17 cellular contexts compared by ENCODE assay signal in the genomic region with DNA sequence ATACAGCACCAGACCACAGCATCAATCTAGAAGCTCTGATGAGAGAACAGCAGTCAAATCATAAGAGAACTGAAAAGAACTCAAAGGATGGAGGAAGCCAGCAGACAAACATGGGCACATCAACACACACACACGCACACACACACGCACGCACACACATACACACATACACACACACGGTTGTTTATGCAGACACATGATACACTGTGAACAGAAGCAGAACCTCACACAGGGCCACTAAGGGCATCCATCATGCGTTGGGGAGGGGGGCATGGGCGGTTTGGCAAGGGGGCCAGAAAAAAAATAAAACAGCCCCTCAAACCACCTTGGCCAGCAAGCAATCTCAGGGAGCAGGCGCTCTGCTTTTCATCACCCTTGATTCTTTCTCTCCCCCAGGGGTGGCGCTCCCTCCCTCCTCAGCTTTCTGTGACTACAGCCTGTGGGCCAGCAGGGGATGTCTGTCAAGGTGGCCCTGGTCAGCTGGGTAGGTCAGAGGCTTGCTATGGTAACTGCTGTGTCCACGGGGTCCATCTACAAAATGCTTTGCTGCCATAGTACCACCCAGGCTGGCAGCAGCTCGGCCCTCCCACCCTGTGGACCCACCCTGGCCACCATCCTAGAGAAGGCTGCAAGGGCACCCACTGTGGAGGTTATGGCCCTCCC.
DNase-seq lines count a peak whose midpoint lies in the region; ATAC-seq, FAIRE-seq and TF ChIP-seq lines count a peak whose summit lies in the region.
"Had no signal": no experiment of that assay in that cellular context is flagged by ENCODE, and none has a peak within 500 bp of the region (broad histone marks: within the 10 kb centered on the region; RNA-seq: fewer than 3 reads in every experiment).

No MANE protein-coding gene starts in this region.

- no peaks in the 10 kb centered on the region for H3K79me2 ChIP-seq in GM23338 (replicated peaks; ENCODE audit: insufficient read depth)

- H3K4me2 ChIP-seq in GM23338: no peak overlapping the region
- H3K4me2 ChIP-seq: BLaER1 treated with 17β-estradiol and CSF1 and Interleukin-3, amounts not matched to agents 10 nM and 100 nM; KMS-11 had no signal

- POLR2A ChIA-PET in HEK293 (lab: Yijun Ruan, JAX): no interaction called here

- ATAC-seq in GM23338 (no peak), GM21529 (IDR thresholded peaks at IDR 0.05; ENCODE audit: unreplicated experiment) (no peak), HG03196 (IDR thresholded peaks at IDR 0.05; ENCODE audit: unreplicated experiment) (no peak)
- ATAC-seq: CD8-positive, alpha-beta T cell had no signal

- H3F3A ChIP-seq in GM23338 (replicated peaks; ENCODE audit: low read depth): no peaks in the 10 kb centered on the region

- H4K20me1 ChIP-seq in GM23338 (replicated peaks; ENCODE audit: insufficient read depth): peaks cover 12% of the 10 kb centered on the region; the same call in 1 of the 2 replicates

- TF ChIP-seq CTCF in GM23338 (conservative IDR thresholded peaks at IDR 0.05; ENCODE audit: low read depth in 2 of 2): peak in 1 of 2 experiments; percentile 35; a peak in 2 of 4 replicates
- no peak for TF ChIP-seq CTCF in HEK293 (tag by site-specific recombination; IDR thresholded peaks at IDR 0.05)

- H3K4me1 ChIP-seq in GM23338 (ENCODE audit: insufficient read depth): no peaks in the 10 kb centered on the region
- H3K4me1 ChIP-seq in HEK293 (ENCODE audit: control insufficient read depth, insufficient read depth, low read length): no peaks in the 10 kb centered on the region
- H3K4me1 ChIP-seq: HAP-1 had no signal

- no peaks in the 10 kb centered on the region for H3K36me3 ChIP-seq in GM23338 (ENCODE audit: insufficient read depth)
- no peaks in the 10 kb centered on the region for H3K36me3 ChIP-seq in HEK293 (ENCODE audit: control insufficient read depth in 2 of 2, insufficient read depth in 1 of 2, low read length in 2 of 2)
- H3K36me3 ChIP-seq: BLaER1 treated with 17β-estradiol and CSF1 and Interleukin-3, amounts not matched to agents 10 nM and 100 nM; HAP-1 had no signal

- no peaks in the 10 kb centered on the region for H3K9me3 Mint-ChIP-seq in GM23338
- H3K9me3 Mint-ChIP-seq: CD8-positive, alpha-beta T cell; HFFc6 had no signal

- no peak for FAIRE-seq in GM19239 (lab: Jason Lieb, UNC)

- H3K4me3 Mint-ChIP-seq in GM23338: no peak overlapping the region
- H3K4me3 Mint-ChIP-seq: B cell; CD8-positive, alpha-beta T cell; HFFc6 had no signal

- intact Hi-C loops in posterior vena cava (cut with DNase I): no loop called here

- H3K27me3 ChIP-seq in GM23338 (ENCODE audit: insufficient read depth): peaks cover 43% of the 10 kb centered on the region

- peaks cover 32% of the 10 kb centered on the region for H3K4me1 Mint-ChIP-seq in GM23338

- H3K9me3 ChIP-seq in HEK293 (ENCODE audit: control insufficient read depth, insufficient read depth, low read depth, low read length): no peaks in the 10 kb centered on the region
- H3K9me3 ChIP-seq: BLaER1 treated with 17β-estradiol and CSF1 and Interleukin-3, amounts not matched to agents 10 nM and 100 nM; HAP-1 had no signal

- no peak overlapping the region for H3K4me3 ChIP-seq in GM23338
- no peak overlapping the region for H3K4me3 ChIP-seq in HEK293 (ENCODE audit: low read depth, low read length)
- H3K4me3 ChIP-seq: BLaER1 treated with 17β-estradiol and CSF1 and Interleukin-3, amounts not matched to agents 10 nM and 100 nM; HAP-1 had no signal

- DNase-seq in GM23338 (ENCODE audit: low spot score) (peak; percentile 29), left kidney (ENCODE audit: low read depth, low spot score) (peak; percentile 84), posterior vena cava (ENCODE audit: low spot score) (peak; percentile 54), GM19239 (ENCODE audit: insufficient read length, low spot score) (no peak)
- DNase-seq: Calu3; CD8-positive, alpha-beta T cell; DMS79 treated with DMSO at 0.1 percent for 48 hours; GF-D8; GOT3; HFFc6 had no signal

- H3K27ac ChIP-seq in GM23338 (ENCODE audit: low read depth) (no peak overlapping the region), HEK293 (ENCODE audit: extremely low read depth, low read depth, low read length) (no peak overlapping the region)
- H3K27ac ChIP-seq: BLaER1 treated with 17β-estradiol and CSF1 and Interleukin-3, amounts not matched to agents 10 nM and 100 nM; KMS-11 had no signal

- no peaks in the 10 kb centered on the region for H3K9me2 ChIP-seq in GM23338 (ENCODE audit: insufficient read depth)

- no peaks in the 10 kb centered on the region for H3K36me3 Mint-ChIP-seq in GM23338 (ENCODE audit: low read depth)
- H3K36me3 Mint-ChIP-seq: CD8-positive, alpha-beta T cell had no signal

- peaks cover 23% of the 10 kb centered on the region for H3K27me3 Mint-ChIP-seq in GM23338 (ENCODE audit: insufficient read depth, low read depth, poor library complexity)

- H3K27ac Mint-ChIP-seq in GM23338: no peak overlapping the region
- H3K27ac Mint-ChIP-seq: B cell; CD8-positive, alpha-beta T cell; HFFc6 had no signal

- H2AFZ ChIP-seq in GM23338: no peak overlapping the region

- CTCF ChIA-PET in HEK293 (lab: Yijun Ruan, JAX): no interaction called here

TF ChIP-seq in GM23338, 12 proteins besides CTCF, POLR2A, EP300 and RAD21:
- no peak for TF ChIP-seq POLR2AphosphoS5 (IDR thresholded peaks at IDR 0.05; ENCODE audit: low read depth)
- TF ChIP-seq ZNF331 (CRISPR knock-in tag; IDR thresholded peaks at IDR 0.05; ENCODE audit: low read depth): no peak
- no peak for TF ChIP-seq ZNF114 (CRISPR knock-in tag; IDR thresholded peaks at IDR 0.05)
- TF ChIP-seq EZH2 (IDR thresholded peaks at IDR 0.05; ENCODE audit: low read depth, unreplicated experiment): no peak
- no peak for TF ChIP-seq NANOG (IDR thresholded peaks at IDR 0.05; ENCODE audit: borderline replicate concordance)
- TF ChIP-seq STAT1 (IDR thresholded peaks at IDR 0.05; ENCODE audit: unreplicated experiment): no peak

TF ChIP-seq in HEK293, 187 proteins besides CTCF, POLR2A, EP300 and RAD21:
- TF ChIP-seq, protein P1, sequence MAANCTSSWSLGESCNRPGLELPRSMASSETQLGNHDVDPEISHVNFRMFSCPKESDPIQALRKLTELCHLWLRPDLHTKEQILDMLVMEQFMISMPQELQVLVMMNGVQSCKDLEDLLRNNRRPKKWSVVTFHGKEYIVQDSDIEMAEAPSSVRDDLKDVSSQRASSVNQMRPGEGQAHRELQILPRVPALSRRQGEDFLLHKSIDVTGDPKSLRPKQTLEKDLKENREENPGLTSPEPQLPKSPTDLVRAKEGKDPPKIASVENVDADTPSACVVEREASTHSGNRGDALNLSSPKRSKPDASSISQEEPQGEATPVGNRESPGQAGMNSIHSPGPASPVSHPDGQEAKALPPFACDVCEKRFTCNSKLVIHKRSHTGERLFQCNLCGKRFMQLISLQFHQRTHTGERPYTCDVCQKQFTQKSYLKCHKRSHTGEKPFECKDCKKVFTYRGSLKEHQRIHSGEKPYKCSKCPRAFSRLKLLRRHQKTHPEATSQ (tag by site-specific recombination; IDR thresholded peaks at IDR 0.05): no peak
- TF ChIP-seq, protein P2, sequence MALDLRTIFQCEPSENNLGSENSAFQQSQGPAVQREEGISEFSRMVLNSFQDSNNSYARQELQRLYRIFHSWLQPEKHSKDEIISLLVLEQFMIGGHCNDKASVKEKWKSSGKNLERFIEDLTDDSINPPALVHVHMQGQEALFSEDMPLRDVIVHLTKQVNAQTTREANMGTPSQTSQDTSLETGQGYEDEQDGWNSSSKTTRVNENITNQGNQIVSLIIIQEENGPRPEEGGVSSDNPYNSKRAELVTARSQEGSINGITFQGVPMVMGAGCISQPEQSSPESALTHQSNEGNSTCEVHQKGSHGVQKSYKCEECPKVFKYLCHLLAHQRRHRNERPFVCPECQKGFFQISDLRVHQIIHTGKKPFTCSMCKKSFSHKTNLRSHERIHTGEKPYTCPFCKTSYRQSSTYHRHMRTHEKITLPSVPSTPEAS (tag by site-specific recombination; IDR thresholded peaks at IDR 0.05): peak; percentile 89
